ENCODE assay signal across 23 cellular contexts in genomic region chr1:47663286-47663685, GRCh38.
DNase-seq lines count a peak whose midpoint lies in the region; ATAC-seq, FAIRE-seq and TF ChIP-seq lines count a peak whose summit lies in the region.
"Had no signal": no experiment of that assay in that cellular context is flagged by ENCODE, and none has a peak within 500 bp of the region (broad histone marks: within the 10 kb centered on the region; RNA-seq: fewer than 3 reads in every experiment).

No MANE protein-coding gene starts in this region.

- H3K9me2 ChIP-seq in SK-N-SH = no peaks in the 10 kb centered on the region

- peak; percentile 52 for DNase-seq in Jurkat, Clone E6-1 (ENCODE audit: low read depth, low spot score)
- peak; percentile 36 for DNase-seq in astrocyte (ENCODE audit: low read depth)
- DNase-seq in neural progenitor cell (ENCODE audit: low spot score) = no peak
- no peak for DNase-seq in left colon
- no peak for DNase-seq in SK-N-SH
- no peak for DNase-seq in T1000 (lab: John Stamatoyannopoulos, UW)
- DNase-seq: activated CD4-positive, alpha-beta T cell treated with anti-CD3 and anti-CD28 coated beads for 48 hours; DMS79; HFFc6; immature natural killer cell; mucosa of descending colon; NCI-H1092; NCI-H2029; NCI-H226; NCI-H82; PC-3; SIG-M5; thyroid gland had no signal

- TF ChIP-seq RAD21 in SK-N-SH (IDR thresholded peaks at IDR 0.05; ENCODE audit: low read length) = no peak

- CTCF ChIA-PET in SK-N-SH (lab: Yijun Ruan, JAX) = interaction anchor here (1.0 to 1.6 kb wide), 3 partner anchors 47 to 232 kb away, joined by 3 to 6 read pairs (median 5); no protein-coding TSS in a partner anchor

- H3K4me3 ChIP-seq in Jurkat, Clone E6-1 (ENCODE audit: low read length) = no peak overlapping the region
- H3K4me3 ChIP-seq in astrocyte (ENCODE audit: insufficient read depth, low read depth, low read length) = no peak overlapping the region
- no peak overlapping the region for H3K4me3 ChIP-seq in neural progenitor cell
- no peak overlapping the region for H3K4me3 ChIP-seq in SK-N-SH (ENCODE audit: low read depth in 2 of 2, low read length in 1 of 2)
- H3K4me3 ChIP-seq: mucosa of descending colon, thyroid gland had no signal

- H3K79me2 ChIP-seq in astrocyte (ENCODE audit: insufficient read depth, low read length) (no peaks in the 10 kb centered on the region), neural progenitor cell (ENCODE audit: low read depth) (no peaks in the 10 kb centered on the region), SK-N-SH (ENCODE audit: insufficient read depth) (no peaks in the 10 kb centered on the region)

- H3K4me1 ChIP-seq in astrocyte (ENCODE audit: insufficient read depth, low read length) (no peaks in the 10 kb centered on the region), neural progenitor cell (peaks cover 14% of the 10 kb centered on the region), SK-N-SH (ENCODE audit: control insufficient read depth in 1 of 2, insufficient read depth in 2 of 2, low read depth in 1 of 2, low read length in 1 of 2) (peaks cover 0 to 9% of the 10 kb centered on the region in 2 experiments; a peak in 1 of 4 replicates)
- H3K4me1 ChIP-seq: thyroid gland had no signal

- no peak overlapping the region for H3K4me3 Mint-ChIP-seq in astrocyte (ENCODE audit: unreplicated experiment)
- no peak overlapping the region for H3K4me3 Mint-ChIP-seq in neural progenitor cell
- H3K4me3 Mint-ChIP-seq: HFFc6; immature natural killer cell; neural crest cell; stimulated activated memory B cell treated with anti-CD40 and anti-IgM and Interleukin-4, amounts not matched to agents 10 μg/mL and 1 μg/mL and 100 μg/mL, for 72 hours had no signal

- H3K4me2 ChIP-seq in astrocyte (ENCODE audit: low read length) = no peak overlapping the region
- no peak overlapping the region for H3K4me2 ChIP-seq in neural progenitor cell
- no peak overlapping the region for H3K4me2 ChIP-seq in SK-N-SH

- no peaks in the 10 kb centered on the region for H3F3A ChIP-seq in neural progenitor cell (ENCODE audit: low read depth)
- H3F3A ChIP-seq in SK-N-SH (replicated peaks; ENCODE audit: insufficient read depth) = no peaks in the 10 kb centered on the region

- H3K4me1 Mint-ChIP-seq in astrocyte (ENCODE audit: low read depth, unreplicated experiment) (no peaks in the 10 kb centered on the region), neural progenitor cell (peaks cover 5% of the 10 kb centered on the region)
- H3K4me1 Mint-ChIP-seq: immature natural killer cell; stimulated activated memory B cell treated with anti-CD40 and anti-IgM and Interleukin-4, amounts not matched to agents 10 μg/mL and 1 μg/mL and 100 μg/mL, for 72 hours had no signal

- H3K36me3 Mint-ChIP-seq in astrocyte (ENCODE audit: low read depth, unreplicated experiment) = no peaks in the 10 kb centered on the region
- no peaks in the 10 kb centered on the region for H3K36me3 Mint-ChIP-seq in neural progenitor cell
- H3K36me3 Mint-ChIP-seq: immature natural killer cell; stimulated activated memory B cell treated with anti-CD40 and anti-IgM and Interleukin-4, amounts not matched to agents 10 μg/mL and 1 μg/mL and 100 μg/mL, for 72 hours had no signal

- TF ChIP-seq EP300 in SK-N-SH (IDR thresholded peaks at IDR 0.05; ENCODE audit: borderline replicate concordance in 1 of 2, low read depth in 1 of 2, low read length in 1 of 2) = no peak

- no peak for FAIRE-seq in astrocyte (lab: Jason Lieb, UNC)
- FAIRE-seq: GM12892 had no signal

- intact Hi-C loops in left colon (cut with DNase I, micrococcal nuclease) = no loop called here

- H3K27ac ChIP-seq in astrocyte (ENCODE audit: low read depth, low read length) = no peak overlapping the region
- H3K27ac ChIP-seq in neural progenitor cell = no peak overlapping the region
- no peak overlapping the region for H3K27ac ChIP-seq in SK-N-SH (ENCODE audit: low read depth in 2 of 2, low read length in 1 of 2)
- H3K27ac ChIP-seq: thyroid gland had no signal

- H3K36me3 ChIP-seq in astrocyte (ENCODE audit: insufficient read depth, low read length) (no peaks in the 10 kb centered on the region), neural progenitor cell (no peaks in the 10 kb centered on the region), SK-N-SH (replicated peaks in 1 of 2; ENCODE audit: control insufficient read depth in 1 of 2, insufficient read depth in 2 of 2, low read length in 1 of 2) (no peaks in the 10 kb centered on the region)
- H3K36me3 ChIP-seq: thyroid gland had no signal

- no peak overlapping the region for H3K27ac Mint-ChIP-seq in astrocyte (ENCODE audit: unreplicated experiment)
- H3K27ac Mint-ChIP-seq in neural progenitor cell = no peak overlapping the region
- H3K27ac Mint-ChIP-seq: HFFc6; immature natural killer cell; stimulated activated memory B cell treated with anti-CD40 and anti-IgM and Interleukin-4, amounts not matched to agents 10 μg/mL and 1 μg/mL and 100 μg/mL, for 72 hours had no signal

- ATAC-seq in GM18867 (IDR thresholded peaks at IDR 0.05; ENCODE audit: unreplicated experiment) (peak; percentile 53), left colon (no peak), GM18502 (IDR thresholded peaks at IDR 0.05; ENCODE audit: poor library complexity, unreplicated experiment) (no peak)
- ATAC-seq: mucosa of descending colon; PC-3; stimulated activated memory B cell treated with anti-CD40 and anti-IgM and Interleukin-4, amounts not matched to agents 10 μg/mL and 1 μg/mL and 100 μg/mL, for 72 hours had no signal

- peaks cover 35% of the 10 kb centered on the region for H3K27me3 Mint-ChIP-seq in astrocyte (ENCODE audit: low read depth, unreplicated experiment)
- peaks cover 4% of the 10 kb centered on the region for H3K27me3 Mint-ChIP-seq in neural progenitor cell (ENCODE audit: insufficient read depth, low read depth)
- H3K27me3 Mint-ChIP-seq: stimulated activated memory B cell treated with anti-CD40 and anti-IgM and Interleukin-4, amounts not matched to agents 10 μg/mL and 1 μg/mL and 100 μg/mL, for 72 hours had no signal

- H3K9me3 ChIP-seq in astrocyte (ENCODE audit: insufficient read depth, low read depth, low read length) = no peaks in the 10 kb centered on the region
- no peaks in the 10 kb centered on the region for H3K9me3 ChIP-seq in neural progenitor cell (ENCODE audit: low read depth)
- H3K9me3 ChIP-seq in SK-N-SH = no peaks in the 10 kb centered on the region
- H3K9me3 ChIP-seq: mucosa of descending colon, thyroid gland had no signal

- WGBS in SK-N-SH (ENCODE audit: low lambda C conversion rate) = 54% methylated on average over 6 of the region's 6 CpGs

- H3K9me3 Mint-ChIP-seq in astrocyte (ENCODE audit: unreplicated experiment) (peaks cover 25% of the 10 kb centered on the region), neural progenitor cell (no peaks in the 10 kb centered on the region)
- H3K9me3 Mint-ChIP-seq: HFFc6; immature natural killer cell; neural crest cell; stimulated activated memory B cell treated with anti-CD40 and anti-IgM and Interleukin-4, amounts not matched to agents 10 μg/mL and 1 μg/mL and 100 μg/mL, for 72 hours had no signal

- H4K20me1 ChIP-seq in astrocyte (ENCODE audit: insufficient read depth, low read length) (no peaks in the 10 kb centered on the region), neural progenitor cell (ENCODE audit: low read depth) (no peaks in the 10 kb centered on the region), SK-N-SH (ENCODE audit: insufficient read depth) (no peaks in the 10 kb centered on the region)

- TF ChIP-seq CTCF in astrocyte (IDR thresholded peaks at IDR 0.05; ENCODE audit: insufficient read depth, low read depth, low read length) (no peak), neural progenitor cell (IDR thresholded peaks at IDR 0.05) (no peak), SK-N-SH (IDR thresholded peaks at IDR 0.05) (no peak)

- POLR2A ChIA-PET in SK-N-SH (lab: Yijun Ruan, JAX) = no interaction called here

- H2AFZ ChIP-seq in astrocyte (ENCODE audit: low read depth, low read length) = peak overlapping the region; percentile 10
- peak overlapping the region; percentile 51 for H2AFZ ChIP-seq in neural progenitor cell (replicated peaks)
- no peak overlapping the region for H2AFZ ChIP-seq in SK-N-SH (ENCODE audit: low read depth)

- H3K9ac ChIP-seq in astrocyte (ENCODE audit: low read length) (no peak overlapping the region), neural progenitor cell (no peak overlapping the region), SK-N-SH (no peak overlapping the region)

- H3K27me3 ChIP-seq in astrocyte (ENCODE audit: insufficient read depth, low read length) = no peaks in the 10 kb centered on the region
- peaks cover 3% of the 10 kb centered on the region for H3K27me3 ChIP-seq in neural progenitor cell
- H3K27me3 ChIP-seq in SK-N-SH (ENCODE audit: insufficient read depth) = no peaks in the 10 kb centered on the region
- H3K27me3 ChIP-seq: thyroid gland had no signal

TF ChIP-seq in SK-N-SH, 30 proteins besides CTCF, POLR2A, EP300 and RAD21:
- no peak for TF ChIP-seq POLR2AphosphoS5 (IDR thresholded peaks at IDR 0.05; ENCODE audit: low read depth, low read length)
- TF ChIP-seq RCOR1 (IDR thresholded peaks at IDR 0.05; ENCODE audit: low read length) = no peak
- TF ChIP-seq MXI1 (IDR thresholded peaks at IDR 0.05; ENCODE audit: low read depth, low read length) = no peak
- no peak for TF ChIP-seq SMC3 (IDR thresholded peaks at IDR 0.05; ENCODE audit: low read depth, low read length)
- no peak for TF ChIP-seq MAX (IDR thresholded peaks at IDR 0.05; ENCODE audit: low read depth)
- no peak for TF ChIP-seq USF1 (IDR thresholded peaks at IDR 0.05; ENCODE audit: borderline replicate concordance, low read depth)
- no peak for TF ChIP-seq IRF3 (IDR thresholded peaks at IDR 0.05; ENCODE audit: low read depth, low read length)
- TF ChIP-seq YY1 (IDR thresholded peaks at IDR 0.05; ENCODE audit: low read depth) = no peak
- no peak for TF ChIP-seq NFIC (IDR thresholded peaks at IDR 0.05; ENCODE audit: borderline replicate concordance)

Comparison
In these comparisons a context has a peak if more than half of its experiments do, and no peak if none do; other contexts are left out.
1. DNase-seq: peak in Jurkat, Clone E6-1 (single experiment) and astrocyte (single experiment); none in neural progenitor cell (single experiment), left colon (0 of 2), SK-N-SH (single experiment) and T1000 (single experiment).